In genomic region chr6:1595271-1596087, GRCh38 we compare ENCODE assay signal across 12 cellular contexts. TPM values are rescaled to one million over a fixed set of nuclear protein-coding genes. Genes with fewer than 3 reads are reported as not detected.
DNase-seq lines count a peak whose midpoint lies in the region; ATAC-seq and TF ChIP-seq lines count a peak whose summit lies in the region.
"Had no signal": no experiment of that assay in that cellular context is flagged by ENCODE, and none has a peak within 500 bp of the region (broad histone marks: within the 10 kb centered on the region; RNA-seq: fewer than 3 reads in every experiment).

No MANE protein-coding gene starts in this region.

- H3K27ac Mint-ChIP-seq in activated T-cell treated with anti-CD3 and anti-CD28 coated beads, Interleukin-2, amount 50 U/mL, for 72 hours: no peak overlapping the region
- H3K27ac Mint-ChIP-seq: activated B cell treated with CpG ODN at 0.5 μM for 24 hours; activated naive CD4-positive, alpha-beta T cell treated with anti-CD3 and anti-CD28 coated beads, Interleukin-2, amount 50 U/mL, for 72 hours had no signal

- WGBS in heart left ventricle, 4 donors: 58 to 66% (median 62%) methylated on average over 26 to 28 of the region's 28 CpGs
- WGBS in mesendoderm (ENCODE audit: extremely low coverage, insufficient coverage, low lambda C conversion rate): no CpG with 5 or more reads among the region's 28 CpGs

- H3K36me3 ChIP-seq in heart left ventricle (no peaks in the 10 kb centered on the region), mesendoderm (ENCODE audit: control insufficient read depth, insufficient read depth, low read length) (no peaks in the 10 kb centered on the region), tibial artery (no peaks in the 10 kb centered on the region)

- peak in 1 of 5 donors; percentile 25 for DNase-seq in heart left ventricle
- DNase-seq in left ventricle myocardium superior: no peak
- DNase-seq in mesendoderm: no peak
- peak in 1 of 2 donors; percentile 56 for DNase-seq in tibial artery
- no peak for DNase-seq in activated T-cell treated with anti-CD3 and anti-CD28 coated beads, Interleukin-2, amount 50 U/mL, for 72 hours
- DNase-seq in NCI-H1694 (lab: John Stamatoyannopoulos, UW): no peak
- DNase-seq: NCI-H1048 had no signal

- no peaks in the 10 kb centered on the region for H3K9me3 Mint-ChIP-seq in activated T-cell treated with anti-CD3 and anti-CD28 coated beads, Interleukin-2, amount 50 U/mL, for 72 hours
- H3K9me3 Mint-ChIP-seq: activated B cell treated with CpG ODN at 0.5 μM for 24 hours; activated naive CD4-positive, alpha-beta T cell treated with anti-CD3 and anti-CD28 coated beads, Interleukin-2, amount 50 U/mL, for 72 hours; central memory CD8-positive, alpha-beta T cell had no signal

- no peak overlapping the region for H2BK5ac ChIP-seq in mesendoderm (ENCODE audit: low read length)

- H2AK5ac ChIP-seq in mesendoderm (ENCODE audit: low read length): no peak overlapping the region

- H3K27me3 Mint-ChIP-seq in activated T-cell treated with anti-CD3 and anti-CD28 coated beads, Interleukin-2, amount 50 U/mL, for 72 hours (ENCODE audit: low read depth): peaks cover 75% of the 10 kb centered on the region

- H4K8ac ChIP-seq in mesendoderm (ENCODE audit: low read depth, low read length): no peak overlapping the region

- no peaks in the 10 kb centered on the region for H3K79me1 ChIP-seq in mesendoderm (ENCODE audit: low read length)

- TF ChIP-seq CTCF in heart left ventricle (IDR thresholded peaks at IDR 0.05) (no peak), tibial artery (IDR thresholded peaks at IDR 0.05) (no peak)

- peak overlapping the region; percentile 8 for H3K4ac ChIP-seq in mesendoderm (ENCODE audit: low read depth, low read length)

- H3K4me1 ChIP-seq in heart left ventricle: peaks cover 0 to 11% (median 6%) of the 10 kb centered on the region in 12 donors
- peaks cover 9% of the 10 kb centered on the region for H3K4me1 ChIP-seq in mesendoderm (ENCODE audit: control insufficient read depth, low read depth, low read length)
- peaks cover 0 to 9% (median 2%) of the 10 kb centered on the region in 4 donors for H3K4me1 ChIP-seq in tibial artery

- no peak overlapping the region for H3K18ac ChIP-seq in mesendoderm (ENCODE audit: low read length)

- H3K36me3 Mint-ChIP-seq in activated T-cell treated with anti-CD3 and anti-CD28 coated beads, Interleukin-2, amount 50 U/mL, for 72 hours (ENCODE audit: insufficient read depth in 2 of 2): no peaks in the 10 kb centered on the region
- H3K36me3 Mint-ChIP-seq: activated naive CD4-positive, alpha-beta T cell treated with anti-CD3 and anti-CD28 coated beads, Interleukin-2, amount 50 U/mL, for 72 hours had no signal

- peaks cover 5% of the 10 kb centered on the region for H3K4me1 Mint-ChIP-seq in activated T-cell treated with anti-CD3 and anti-CD28 coated beads, Interleukin-2, amount 50 U/mL, for 72 hours (ENCODE audit: low read depth)

- no peak overlapping the region for H2BK15ac ChIP-seq in mesendoderm (replicated peaks; ENCODE audit: low read depth)

- no peaks in the 10 kb centered on the region for H3K79me2 ChIP-seq in mesendoderm (ENCODE audit: control insufficient read depth, insufficient read depth, low read length)

- intact Hi-C loops in heart left ventricle (cut with DNase I) (loop anchor here (1.0 to 10.0 kb wide), 18 partner anchors 599 to 1159 kb away; partner anchors contain the start of gene MYLK4 (in 4 of the 10)), left ventricle myocardium superior (cut with micrococcal nuclease) (loop anchor here (5.0 to 10.0 kb wide), 2 partner anchors 757 to 1039 kb away; no protein-coding TSS in a partner anchor), tibial artery (cut with DNase I; ENCODE audit: low total_unique reads) (loop anchor here (2.0 to 5.0 kb wide), 3 partner anchors 855 to 1157 kb away; partner anchors contain the start of gene MYLK4)

- no peak overlapping the region for H3K27ac ChIP-seq in heart left ventricle
- H3K27ac ChIP-seq in mesendoderm (ENCODE audit: low read depth, low read length): no peak overlapping the region
- no peak overlapping the region for H3K27ac ChIP-seq in tibial artery

- H3K4me3 Mint-ChIP-seq in activated T-cell treated with anti-CD3 and anti-CD28 coated beads, Interleukin-2, amount 50 U/mL, for 72 hours: no peak overlapping the region
- H3K4me3 Mint-ChIP-seq: activated B cell treated with CpG ODN at 0.5 μM for 24 hours; central memory CD8-positive, alpha-beta T cell had no signal

- no peak overlapping the region for H2BK120ac ChIP-seq in mesendoderm (ENCODE audit: low read depth, low read length)

- no peak overlapping the region for H3K4me2 ChIP-seq in mesendoderm (ENCODE audit: low read length)

- TF ChIP-seq POLR2A in heart left ventricle (IDR thresholded peaks at IDR 0.05): no peak

- H3K23ac ChIP-seq in mesendoderm (ENCODE audit: low read length): no peak overlapping the region

- H3K4me3 ChIP-seq in heart left ventricle (peak overlapping the region in 7 of 12 donors; percentile 1 to 43 (median 30)), mesendoderm (ENCODE audit: low read length) (no peak overlapping the region), tibial artery (peak overlapping the region; percentile 20 to 40)

- H3K27me3 ChIP-seq in heart left ventricle: peaks cover 8 to 42% (median 17%) of the 10 kb centered on the region in 9 donors
- H3K27me3 ChIP-seq in mesendoderm (ENCODE audit: insufficient read depth, low read length, poor library complexity): no peaks in the 10 kb centered on the region
- peaks cover 0 to 9% of the 10 kb centered on the region in 2 donors for H3K27me3 ChIP-seq in tibial artery

- H3K9ac ChIP-seq in mesendoderm (ENCODE audit: low read length): no peak overlapping the region

- ATAC-seq in heart left ventricle (peak in 1 of 4 donors; percentile 28), left ventricle myocardium superior (no peak), SK-N-SH treated with all-trans-retinoic acid at 6 μM for 48 hours (peak; percentile 63), HG02610 (IDR thresholded peaks at IDR 0.05; ENCODE audit: unreplicated experiment) (no peak)
- ATAC-seq in activated T-cell treated with anti-CD3 and anti-CD28 coated beads, Interleukin-2, amount 50 U/mL, for 72 hours (replicated peaks in 1 of 2): no peak

- H4K5ac ChIP-seq in mesendoderm (ENCODE audit: low read length): no peak overlapping the region

- no peaks in the 10 kb centered on the region for H3K9me3 ChIP-seq in heart left ventricle
- H3K9me3 ChIP-seq in tibial artery: no peaks in the 10 kb centered on the region

- peak overlapping the region; percentile 70 for H3K56ac ChIP-seq in mesendoderm (ENCODE audit: low read length)

TF ChIP-seq in SK-N-SH treated with all-trans-retinoic acid at 6 μM for 48 hours, 23 proteins besides CTCF, POLR2A, EP300 and RAD21:
- no peak for TF ChIP-seq ZC3H10 (CRISPR knock-in tag; IDR thresholded peaks at IDR 0.05)
- no peak for TF ChIP-seq ZNF70 (CRISPR knock-in tag; IDR thresholded peaks at IDR 0.05)
- TF ChIP-seq, protein P1, sequence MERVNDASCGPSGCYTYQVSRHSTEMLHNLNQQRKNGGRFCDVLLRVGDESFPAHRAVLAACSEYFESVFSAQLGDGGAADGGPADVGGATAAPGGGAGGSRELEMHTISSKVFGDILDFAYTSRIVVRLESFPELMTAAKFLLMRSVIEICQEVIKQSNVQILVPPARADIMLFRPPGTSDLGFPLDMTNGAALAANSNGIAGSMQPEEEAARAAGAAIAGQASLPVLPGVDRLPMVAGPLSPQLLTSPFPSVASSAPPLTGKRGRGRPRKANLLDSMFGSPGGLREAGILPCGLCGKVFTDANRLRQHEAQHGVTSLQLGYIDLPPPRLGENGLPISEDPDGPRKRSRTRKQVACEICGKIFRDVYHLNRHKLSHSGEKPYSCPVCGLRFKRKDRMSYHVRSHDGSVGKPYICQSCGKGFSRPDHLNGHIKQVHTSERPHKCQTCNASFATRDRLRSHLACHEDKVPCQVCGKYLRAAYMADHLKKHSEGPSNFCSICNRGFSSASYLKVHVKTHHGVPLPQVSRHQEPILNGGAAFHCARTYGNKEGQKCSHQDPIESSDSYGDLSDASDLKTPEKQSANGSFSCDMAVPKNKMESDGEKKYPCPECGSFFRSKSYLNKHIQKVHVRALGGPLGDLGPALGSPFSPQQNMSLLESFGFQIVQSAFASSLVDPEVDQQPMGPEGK (CRISPR knock-in tag; IDR thresholded peaks at IDR 0.05; ENCODE audit: borderline replicate concordance): no peak
- TF ChIP-seq, protein P2, sequence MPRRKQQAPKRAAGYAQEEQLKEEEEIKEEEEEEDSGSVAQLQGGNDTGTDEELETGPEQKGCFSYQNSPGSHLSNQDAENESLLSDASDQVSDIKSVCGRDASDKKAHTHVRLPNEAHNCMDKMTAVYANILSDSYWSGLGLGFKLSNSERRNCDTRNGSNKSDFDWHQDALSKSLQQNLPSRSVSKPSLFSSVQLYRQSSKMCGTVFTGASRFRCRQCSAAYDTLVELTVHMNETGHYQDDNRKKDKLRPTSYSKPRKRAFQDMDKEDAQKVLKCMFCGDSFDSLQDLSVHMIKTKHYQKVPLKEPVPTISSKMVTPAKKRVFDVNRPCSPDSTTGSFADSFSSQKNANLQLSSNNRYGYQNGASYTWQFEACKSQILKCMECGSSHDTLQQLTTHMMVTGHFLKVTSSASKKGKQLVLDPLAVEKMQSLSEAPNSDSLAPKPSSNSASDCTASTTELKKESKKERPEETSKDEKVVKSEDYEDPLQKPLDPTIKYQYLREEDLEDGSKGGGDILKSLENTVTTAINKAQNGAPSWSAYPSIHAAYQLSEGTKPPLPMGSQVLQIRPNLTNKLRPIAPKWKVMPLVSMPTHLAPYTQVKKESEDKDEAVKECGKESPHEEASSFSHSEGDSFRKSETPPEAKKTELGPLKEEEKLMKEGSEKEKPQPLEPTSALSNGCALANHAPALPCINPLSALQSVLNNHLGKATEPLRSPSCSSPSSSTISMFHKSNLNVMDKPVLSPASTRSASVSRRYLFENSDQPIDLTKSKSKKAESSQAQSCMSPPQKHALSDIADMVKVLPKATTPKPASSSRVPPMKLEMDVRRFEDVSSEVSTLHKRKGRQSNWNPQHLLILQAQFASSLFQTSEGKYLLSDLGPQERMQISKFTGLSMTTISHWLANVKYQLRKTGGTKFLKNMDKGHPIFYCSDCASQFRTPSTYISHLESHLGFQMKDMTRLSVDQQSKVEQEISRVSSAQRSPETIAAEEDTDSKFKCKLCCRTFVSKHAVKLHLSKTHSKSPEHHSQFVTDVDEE (CRISPR knock-in tag; IDR thresholded peaks at IDR 0.05): no peak
- TF ChIP-seq CSDC2 (CRISPR knock-in tag; IDR thresholded peaks at IDR 0.05): no peak
- no peak for TF ChIP-seq ESRRG (CRISPR knock-in tag; IDR thresholded peaks at IDR 0.05)
- no peak for TF ChIP-seq TOX (CRISPR knock-in tag; IDR thresholded peaks at IDR 0.05; ENCODE audit: borderline replicate concordance)
- no peak for TF ChIP-seq PPARA (CRISPR knock-in tag; IDR thresholded peaks at IDR 0.05; ENCODE audit: borderline replicate concordance)
- no peak for TF ChIP-seq GLIS3 (CRISPR knock-in tag; IDR thresholded peaks at IDR 0.05)

RNA-seq across cellular contexts. Expression of gene FOXC1, which starts 14.2 kb away (rescaled TPM):
- total RNA-seq in heart left ventricle: 1 to 10 TPM; 1.8 to 6.3 (median 3.5) TPM
- 1 to 10 TPM; 2.1 to 2.9 TPM for polyA plus RNA-seq in heart left ventricle
- total RNA-seq in left ventricle myocardium superior: 2.7 TPM
- 1.1 TPM for polyA plus RNA-seq in mesendoderm (2013, experiment 1 of 2)
- 1.1 TPM for polyA plus RNA-seq in mesendoderm (2013, experiment 2 of 2)
- under 1 TPM; 0.17 to 0.30 TPM for total RNA-seq in activated T-cell treated with anti-CD3 and anti-CD28 coated beads, Interleukin-2, amount 50 U/mL, for 72 hours
